In genomic region chr14:71586131-71586893, GRCh38 we compare ENCODE assay signal across 8 cellular contexts.
A peak's percentile ranks its signal among the peaks of the same experiment; 100 is the strongest.
DNase-seq lines count a peak whose midpoint lies in the region; ATAC-seq and TF ChIP-seq lines count a peak whose summit lies in the region.
"Had no signal": no experiment of that assay in that cellular context is flagged by ENCODE, and none has a peak within 500 bp of the region (broad histone marks: within the 10 kb centered on the region; RNA-seq: fewer than 3 reads in every experiment).

No MANE protein-coding gene starts in this region.

- TF ChIP-seq EP300 in tibial nerve (IDR thresholded peaks at IDR 0.05), result peak in 1 of 2 donors; percentile 64

- no peak for TF ChIP-seq POLR2A in tibial nerve (IDR thresholded peaks at IDR 0.05)

- peak overlapping the region; percentile 13 for H3K27ac ChIP-seq in brain microvascular endothelial cell
- no peak overlapping the region for H3K27ac ChIP-seq in lower lobe of right lung
- peak overlapping the region in 3 of 4 donors; percentile 23 to 80 (median 77) for H3K27ac ChIP-seq in tibial nerve

- DNase-seq in M059J (ENCODE audit: low read depth) (peak; percentile 65), brain microvascular endothelial cell (no peak), lower lobe of right lung (no peak), tibial nerve (ENCODE audit: low spot score in 2 of 2) (peak in 1 of 2 donors; percentile 18), NOMO-1 treated with dmso at 0.1 percent for 144 hours (lab: John Stamatoyannopoulos, UW; ENCODE audit: unreplicated experiment) (no peak), activated T-cell treated with anti-CD3 and anti-CD28 coated beads for 4 hours (no peak)
- DNase-seq: NCI-H2171 had no signal

- in situ Hi-C loops in brain microvascular endothelial cell (cut with HindIII; ENCODE audit: low pct_ligation_motif_present, low sequenced_read_pairs), result no loop called here

- 13 to 17% methylated on average over 14 of the region's 14 CpGs for WGBS in tibial nerve, 2 donors

- peak in 1 of 2 donors; percentile 31 for ATAC-seq in lower lobe of right lung
- no peak for ATAC-seq in GM19324 (IDR thresholded peaks at IDR 0.05; ENCODE audit: low FRiP score, unreplicated experiment)

- H3K9me3 ChIP-seq in lower lobe of right lung (no peaks in the 10 kb centered on the region), tibial nerve (no peaks in the 10 kb centered on the region)

- H3K36me3 ChIP-seq in brain microvascular endothelial cell (replicated peaks) (peaks cover 3% of the 10 kb centered on the region), lower lobe of right lung (no peaks in the 10 kb centered on the region), tibial nerve (no peaks in the 10 kb centered on the region)

- H3K4me1 ChIP-seq in lower lobe of right lung (peaks cover 24% of the 10 kb centered on the region), tibial nerve (peaks cover 0 to 73% (median 10%) of the 10 kb centered on the region in 4 donors)

- peak overlapping the region; percentile 24 for H3K4me3 ChIP-seq in brain microvascular endothelial cell (ENCODE audit: low read depth, low read length)
- H3K4me3 ChIP-seq in lower lobe of right lung, result peak overlapping the region; percentile 21
- peak overlapping the region; percentile 13 to 42 (median 20) for H3K4me3 ChIP-seq in tibial nerve

- intact Hi-C loops in lower lobe of right lung (cut with DNase I), result no loop called here

- TF ChIP-seq CTCF in brain microvascular endothelial cell (IDR thresholded peaks at IDR 0.05; ENCODE audit: low read depth, low read length, missing control alignments) (no peak), lower lobe of right lung (IDR thresholded peaks at IDR 0.05) (no peak), tibial nerve (IDR thresholded peaks at IDR 0.05) (no peak)

- H3K27me3 ChIP-seq in brain microvascular endothelial cell (replicated peaks), result no peaks in the 10 kb centered on the region
- H3K27me3 ChIP-seq in lower lobe of right lung (ENCODE audit: low read depth), result no peaks in the 10 kb centered on the region
- no peaks in the 10 kb centered on the region for H3K27me3 ChIP-seq in tibial nerve
